ENCODE assay signal across 1 cellular context in the genomic region with DNA sequence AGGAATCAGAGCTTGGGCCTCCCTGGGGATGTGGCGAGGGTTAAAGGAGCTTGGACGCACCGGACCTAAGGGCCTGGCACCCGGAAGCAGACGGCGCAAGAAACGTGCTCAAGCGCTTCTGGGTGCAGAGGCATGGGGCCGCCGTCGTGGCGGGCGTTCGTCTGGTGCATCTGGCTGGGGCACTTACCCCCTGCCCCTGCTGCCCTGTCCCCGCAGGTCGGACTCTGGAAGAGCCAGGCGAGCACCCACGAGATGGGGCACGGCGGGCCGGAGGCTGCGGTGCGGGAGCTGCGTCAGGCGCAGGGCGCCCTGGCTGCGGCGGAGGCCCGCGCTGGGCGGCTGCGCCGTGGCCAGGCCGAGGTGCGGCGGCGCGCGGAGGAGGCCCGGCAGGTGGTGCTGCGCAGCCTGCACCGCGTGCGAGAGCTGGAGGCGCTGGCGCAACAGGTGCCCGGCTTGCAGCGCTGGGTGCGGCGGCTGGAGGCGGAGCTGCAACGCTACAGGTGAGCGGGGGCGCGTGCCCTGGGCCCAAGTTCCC.
TF ChIP-seq lines count a peak whose summit lies in the region.

No MANE protein-coding gene starts in this region.

TF ChIP-seq in HepG2, 621 proteins besides CTCF, POLR2A, EP300 and RAD21 (continued from another document and continues in another):
- TF ChIP-seq, protein P1, sequence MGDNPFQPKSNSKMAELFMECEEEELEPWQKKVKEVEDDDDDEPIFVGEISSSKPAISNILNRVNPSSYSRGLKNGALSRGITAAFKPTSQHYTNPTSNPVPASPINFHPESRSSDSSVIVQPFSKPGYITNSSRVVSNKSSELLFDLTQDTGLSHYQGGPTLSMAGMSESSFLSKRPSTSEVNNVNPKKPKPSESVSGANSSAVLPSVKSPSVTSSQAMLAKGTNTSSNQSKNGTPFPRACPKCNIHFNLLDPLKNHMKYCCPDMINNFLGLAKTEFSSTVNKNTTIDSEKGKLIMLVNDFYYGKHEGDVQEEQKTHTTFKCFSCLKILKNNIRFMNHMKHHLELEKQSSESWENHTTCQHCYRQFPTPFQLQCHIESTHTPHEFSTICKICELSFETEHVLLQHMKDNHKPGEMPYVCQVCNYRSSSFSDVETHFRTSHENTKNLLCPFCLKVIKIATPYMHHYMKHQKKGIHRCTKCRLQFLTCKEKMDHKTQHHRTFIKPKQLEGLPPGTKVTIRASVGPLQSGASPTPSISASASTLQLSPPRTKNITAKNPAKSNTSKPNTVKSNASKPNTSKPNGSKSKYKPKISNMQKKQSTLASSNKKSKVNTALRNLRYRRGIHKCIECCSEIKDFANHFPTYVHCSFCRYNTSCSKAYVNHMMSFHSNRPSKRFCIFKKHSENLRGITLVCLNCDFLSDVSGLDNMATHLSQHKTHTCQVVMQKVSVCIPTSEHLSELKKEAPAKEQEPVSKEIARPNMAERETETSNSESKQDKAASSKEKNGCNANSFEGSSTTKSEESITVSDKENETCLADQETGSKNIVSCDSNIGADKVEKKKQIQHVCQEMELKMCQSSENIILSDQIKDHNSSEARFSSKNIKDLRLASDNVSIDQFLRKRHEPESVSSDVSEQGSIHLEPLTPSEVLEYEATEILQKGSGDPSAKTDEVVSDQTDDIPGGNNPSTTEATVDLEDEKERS (CRISPR knock-in tag; IDR thresholded peaks at IDR 0.05) = no peak
- TF ChIP-seq, protein P2, sequence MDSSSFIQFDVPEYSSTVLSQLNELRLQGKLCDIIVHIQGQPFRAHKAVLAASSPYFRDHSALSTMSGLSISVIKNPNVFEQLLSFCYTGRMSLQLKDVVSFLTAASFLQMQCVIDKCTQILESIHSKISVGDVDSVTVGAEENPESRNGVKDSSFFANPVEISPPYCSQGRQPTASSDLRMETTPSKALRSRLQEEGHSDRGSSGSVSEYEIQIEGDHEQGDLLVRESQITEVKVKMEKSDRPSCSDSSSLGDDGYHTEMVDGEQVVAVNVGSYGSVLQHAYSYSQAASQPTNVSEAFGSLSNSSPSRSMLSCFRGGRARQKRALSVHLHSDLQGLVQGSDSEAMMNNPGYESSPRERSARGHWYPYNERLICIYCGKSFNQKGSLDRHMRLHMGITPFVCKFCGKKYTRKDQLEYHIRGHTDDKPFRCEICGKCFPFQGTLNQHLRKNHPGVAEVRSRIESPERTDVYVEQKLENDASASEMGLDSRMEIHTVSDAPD (CRISPR knock-in tag; IDR thresholded peaks at IDR 0.05) = no peak
- no peak for TF ChIP-seq MBD4 (IDR thresholded peaks at IDR 0.05; ENCODE audit: borderline replicate concordance, low read length)
- no peak for TF ChIP-seq MATR3 (CRISPR knock-in tag; IDR thresholded peaks at IDR 0.05)
- no peak for TF ChIP-seq SOX5 (CRISPR knock-in tag; IDR thresholded peaks at IDR 0.05; ENCODE audit: borderline replicate concordance)
- TF ChIP-seq NR2C2 (CRISPR knock-in tag; IDR thresholded peaks at IDR 0.05; ENCODE audit: borderline replicate concordance) = peak; percentile 28; the same call in 1 of the 2 replicates
- no peak for TF ChIP-seq NCOR1 (IDR thresholded peaks at IDR 0.05; ENCODE audit: borderline replicate concordance, low read length)
- no peak for TF ChIP-seq NR2F2 (IDR thresholded peaks at IDR 0.05; ENCODE audit: borderline replicate concordance, low read depth)
- no peak for TF ChIP-seq HNF4A (CRISPR knock-in tag; IDR thresholded peaks at IDR 0.05)
- TF ChIP-seq ZNF607 (CRISPR knock-in tag; IDR thresholded peaks at IDR 0.05; ENCODE audit: borderline replicate concordance) = no peak
- TF ChIP-seq ZNF180 (CRISPR knock-in tag; IDR thresholded peaks at IDR 0.05; ENCODE audit: borderline replicate concordance, low read depth) = no peak
- TF ChIP-seq NFE2L1 (CRISPR knock-in tag; IDR thresholded peaks at IDR 0.05; ENCODE audit: borderline replicate concordance) = no peak
- TF ChIP-seq, protein P3, sequence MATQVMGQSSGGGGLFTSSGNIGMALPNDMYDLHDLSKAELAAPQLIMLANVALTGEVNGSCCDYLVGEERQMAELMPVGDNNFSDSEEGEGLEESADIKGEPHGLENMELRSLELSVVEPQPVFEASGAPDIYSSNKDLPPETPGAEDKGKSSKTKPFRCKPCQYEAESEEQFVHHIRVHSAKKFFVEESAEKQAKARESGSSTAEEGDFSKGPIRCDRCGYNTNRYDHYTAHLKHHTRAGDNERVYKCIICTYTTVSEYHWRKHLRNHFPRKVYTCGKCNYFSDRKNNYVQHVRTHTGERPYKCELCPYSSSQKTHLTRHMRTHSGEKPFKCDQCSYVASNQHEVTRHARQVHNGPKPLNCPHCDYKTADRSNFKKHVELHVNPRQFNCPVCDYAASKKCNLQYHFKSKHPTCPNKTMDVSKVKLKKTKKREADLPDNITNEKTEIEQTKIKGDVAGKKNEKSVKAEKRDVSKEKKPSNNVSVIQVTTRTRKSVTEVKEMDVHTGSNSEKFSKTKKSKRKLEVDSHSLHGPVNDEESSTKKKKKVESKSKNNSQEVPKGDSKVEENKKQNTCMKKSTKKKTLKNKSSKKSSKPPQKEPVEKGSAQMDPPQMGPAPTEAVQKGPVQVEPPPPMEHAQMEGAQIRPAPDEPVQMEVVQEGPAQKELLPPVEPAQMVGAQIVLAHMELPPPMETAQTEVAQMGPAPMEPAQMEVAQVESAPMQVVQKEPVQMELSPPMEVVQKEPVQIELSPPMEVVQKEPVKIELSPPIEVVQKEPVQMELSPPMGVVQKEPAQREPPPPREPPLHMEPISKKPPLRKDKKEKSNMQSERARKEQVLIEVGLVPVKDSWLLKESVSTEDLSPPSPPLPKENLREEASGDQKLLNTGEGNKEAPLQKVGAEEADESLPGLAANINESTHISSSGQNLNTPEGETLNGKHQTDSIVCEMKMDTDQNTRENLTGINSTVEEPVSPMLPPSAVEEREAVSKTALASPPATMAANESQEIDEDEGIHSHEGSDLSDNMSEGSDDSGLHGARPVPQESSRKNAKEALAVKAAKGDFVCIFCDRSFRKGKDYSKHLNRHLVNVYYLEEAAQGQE (IDR thresholded peaks at IDR 0.05; ENCODE audit: borderline replicate concordance in 1 of 2, low read depth in 1 of 2, low read length in 2 of 2) = no peak
- TF ChIP-seq, protein P4, sequence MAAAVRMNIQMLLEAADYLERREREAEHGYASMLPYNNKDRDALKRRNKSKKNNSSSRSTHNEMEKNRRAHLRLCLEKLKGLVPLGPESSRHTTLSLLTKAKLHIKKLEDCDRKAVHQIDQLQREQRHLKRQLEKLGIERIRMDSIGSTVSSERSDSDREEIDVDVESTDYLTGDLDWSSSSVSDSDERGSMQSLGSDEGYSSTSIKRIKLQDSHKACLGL (CRISPR knock-in tag; IDR thresholded peaks at IDR 0.05) = no peak
- TF ChIP-seq, protein P5, sequence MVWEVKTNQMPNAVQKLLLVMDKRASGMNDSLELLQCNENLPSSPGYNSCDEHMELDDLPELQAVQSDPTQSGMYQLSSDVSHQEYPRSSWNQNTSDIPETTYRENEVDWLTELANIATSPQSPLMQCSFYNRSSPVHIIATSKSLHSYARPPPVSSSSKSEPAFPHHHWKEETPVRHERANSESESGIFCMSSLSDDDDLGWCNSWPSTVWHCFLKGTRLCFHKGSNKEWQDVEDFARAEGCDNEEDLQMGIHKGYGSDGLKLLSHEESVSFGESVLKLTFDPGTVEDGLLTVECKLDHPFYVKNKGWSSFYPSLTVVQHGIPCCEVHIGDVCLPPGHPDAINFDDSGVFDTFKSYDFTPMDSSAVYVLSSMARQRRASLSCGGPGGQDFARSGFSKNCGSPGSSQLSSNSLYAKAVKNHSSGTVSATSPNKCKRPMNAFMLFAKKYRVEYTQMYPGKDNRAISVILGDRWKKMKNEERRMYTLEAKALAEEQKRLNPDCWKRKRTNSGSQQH (CRISPR knock-in tag; IDR thresholded peaks at IDR 0.05; ENCODE audit: low read depth) = no peak
- TF ChIP-seq, protein P6, sequence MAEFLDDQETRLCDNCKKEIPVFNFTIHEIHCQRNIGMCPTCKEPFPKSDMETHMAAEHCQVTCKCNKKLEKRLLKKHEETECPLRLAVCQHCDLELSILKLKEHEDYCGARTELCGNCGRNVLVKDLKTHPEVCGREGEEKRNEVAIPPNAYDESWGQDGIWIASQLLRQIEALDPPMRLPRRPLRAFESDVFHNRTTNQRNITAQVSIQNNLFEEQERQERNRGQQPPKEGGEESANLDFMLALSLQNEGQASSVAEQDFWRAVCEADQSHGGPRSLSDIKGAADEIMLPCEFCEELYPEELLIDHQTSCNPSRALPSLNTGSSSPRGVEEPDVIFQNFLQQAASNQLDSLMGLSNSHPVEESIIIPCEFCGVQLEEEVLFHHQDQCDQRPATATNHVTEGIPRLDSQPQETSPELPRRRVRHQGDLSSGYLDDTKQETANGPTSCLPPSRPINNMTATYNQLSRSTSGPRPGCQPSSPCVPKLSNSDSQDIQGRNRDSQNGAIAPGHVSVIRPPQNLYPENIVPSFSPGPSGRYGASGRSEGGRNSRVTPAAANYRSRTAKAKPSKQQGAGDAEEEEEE (CRISPR knock-in tag; IDR thresholded peaks at IDR 0.05; ENCODE audit: borderline replicate concordance) = no peak
- no peak for TF ChIP-seq ZNF292 (CRISPR knock-in tag; IDR thresholded peaks at IDR 0.05; ENCODE audit: borderline replicate concordance, low read depth)
- TF ChIP-seq AHR (CRISPR knock-in tag; IDR thresholded peaks at IDR 0.05) = peak; percentile 48; the same call in 1 of the 2 replicates
- TF ChIP-seq, protein P7, sequence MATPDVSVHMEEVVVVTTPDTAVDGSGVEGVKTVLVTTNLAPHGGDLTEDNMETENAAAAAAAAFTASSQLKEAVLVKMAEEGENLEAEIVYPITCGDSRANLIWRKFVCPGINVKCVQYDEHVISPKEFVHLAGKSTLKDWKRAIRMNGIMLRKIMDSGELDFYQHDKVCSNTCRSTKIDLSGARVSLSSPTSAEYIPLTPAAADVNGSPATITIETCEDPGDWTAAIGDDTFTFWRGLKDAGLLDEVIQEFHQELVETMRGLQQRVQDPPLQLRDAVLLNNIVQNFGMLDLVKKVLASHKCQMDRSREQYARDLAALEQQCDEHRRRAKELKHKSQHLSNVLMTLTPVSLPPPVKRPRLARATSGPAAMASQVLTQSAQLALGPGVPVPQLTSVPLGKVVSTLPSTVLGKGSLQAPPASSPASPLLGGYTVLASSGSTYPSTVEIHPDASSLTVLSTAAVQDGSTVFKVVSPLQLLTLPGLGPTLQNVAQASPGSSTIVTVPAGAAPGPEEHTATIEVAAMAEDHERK (CRISPR knock-in tag; IDR thresholded peaks at IDR 0.05; ENCODE audit: low read depth) = no peak
- TF ChIP-seq ZNF652 (CRISPR knock-in tag; IDR thresholded peaks at IDR 0.05; ENCODE audit: borderline replicate concordance, low read depth) = no peak
- no peak for TF ChIP-seq ZBTB1 (CRISPR knock-in tag; IDR thresholded peaks at IDR 0.05; ENCODE audit: borderline replicate concordance)
- TF ChIP-seq, protein P8, sequence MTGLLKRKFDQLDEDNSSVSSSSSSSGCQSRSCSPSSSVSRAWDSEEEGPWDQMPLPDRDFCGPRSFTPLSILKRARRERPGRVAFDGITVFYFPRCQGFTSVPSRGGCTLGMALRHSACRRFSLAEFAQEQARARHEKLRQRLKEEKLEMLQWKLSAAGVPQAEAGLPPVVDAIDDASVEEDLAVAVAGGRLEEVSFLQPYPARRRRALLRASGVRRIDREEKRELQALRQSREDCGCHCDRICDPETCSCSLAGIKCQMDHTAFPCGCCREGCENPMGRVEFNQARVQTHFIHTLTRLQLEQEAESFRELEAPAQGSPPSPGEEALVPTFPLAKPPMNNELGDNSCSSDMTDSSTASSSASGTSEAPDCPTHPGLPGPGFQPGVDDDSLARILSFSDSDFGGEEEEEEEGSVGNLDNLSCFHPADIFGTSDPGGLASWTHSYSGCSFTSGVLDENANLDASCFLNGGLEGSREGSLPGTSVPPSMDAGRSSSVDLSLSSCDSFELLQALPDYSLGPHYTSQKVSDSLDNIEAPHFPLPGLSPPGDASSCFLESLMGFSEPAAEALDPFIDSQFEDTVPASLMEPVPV (CRISPR knock-in tag; IDR thresholded peaks at IDR 0.05) = no peak
- no peak for TF ChIP-seq ZNF350 (CRISPR knock-in tag; IDR thresholded peaks at IDR 0.05; ENCODE audit: borderline replicate concordance, low read depth)
- TF ChIP-seq ZNF34 (CRISPR knock-in tag; IDR thresholded peaks at IDR 0.05; ENCODE audit: borderline replicate concordance) = 0 out of 2 replicates have a peak, but pooled peaks have one; percentile 65
- TF ChIP-seq, protein P9, sequence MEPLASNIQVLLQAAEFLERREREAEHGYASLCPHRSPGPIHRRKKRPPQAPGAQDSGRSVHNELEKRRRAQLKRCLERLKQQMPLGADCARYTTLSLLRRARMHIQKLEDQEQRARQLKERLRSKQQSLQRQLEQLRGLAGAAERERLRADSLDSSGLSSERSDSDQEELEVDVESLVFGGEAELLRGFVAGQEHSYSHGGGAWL (CRISPR knock-in tag; IDR thresholded peaks at IDR 0.05) = peak; percentile 49; the same call in 1 of the 2 replicates
- no peak for TF ChIP-seq EEA1 (CRISPR knock-in tag; IDR thresholded peaks at IDR 0.05; ENCODE audit: borderline replicate concordance)
- TF ChIP-seq, protein P10, sequence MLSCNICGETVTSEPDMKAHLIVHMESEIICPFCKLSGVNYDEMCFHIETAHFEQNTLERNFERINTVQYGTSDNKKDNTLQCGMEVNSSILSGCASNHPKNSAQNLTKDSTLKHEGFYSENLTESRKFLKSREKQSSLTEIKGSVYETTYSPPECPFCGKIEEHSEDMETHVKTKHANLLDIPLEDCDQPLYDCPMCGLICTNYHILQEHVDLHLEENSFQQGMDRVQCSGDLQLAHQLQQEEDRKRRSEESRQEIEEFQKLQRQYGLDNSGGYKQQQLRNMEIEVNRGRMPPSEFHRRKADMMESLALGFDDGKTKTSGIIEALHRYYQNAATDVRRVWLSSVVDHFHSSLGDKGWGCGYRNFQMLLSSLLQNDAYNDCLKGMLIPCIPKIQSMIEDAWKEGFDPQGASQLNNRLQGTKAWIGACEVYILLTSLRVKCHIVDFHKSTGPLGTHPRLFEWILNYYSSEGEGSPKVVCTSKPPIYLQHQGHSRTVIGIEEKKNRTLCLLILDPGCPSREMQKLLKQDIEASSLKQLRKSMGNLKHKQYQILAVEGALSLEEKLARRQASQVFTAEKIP (CRISPR knock-in tag; IDR thresholded peaks at IDR 0.05; ENCODE audit: borderline replicate concordance) = no peak
- TF ChIP-seq, protein P11, sequence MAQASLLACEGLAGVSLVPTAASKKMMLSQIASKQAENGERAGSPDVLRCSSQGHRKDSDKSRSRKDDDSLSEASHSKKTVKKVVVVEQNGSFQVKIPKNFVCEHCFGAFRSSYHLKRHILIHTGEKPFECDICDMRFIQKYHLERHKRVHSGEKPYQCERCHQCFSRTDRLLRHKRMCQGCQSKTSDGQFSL (CRISPR knock-in tag; IDR thresholded peaks at IDR 0.05) = no peak
- TF ChIP-seq NFKBIZ (CRISPR knock-in tag; IDR thresholded peaks at IDR 0.05) = no peak
- peak; percentile 79 for TF ChIP-seq CEBPG (CRISPR knock-in tag; IDR thresholded peaks at IDR 0.05)
- no peak for TF ChIP-seq ZSCAN9 (CRISPR knock-in tag; IDR thresholded peaks at IDR 0.05; ENCODE audit: borderline replicate concordance)
- TF ChIP-seq ZNF256 (CRISPR knock-in tag; conservative IDR thresholded peaks at IDR 0.05) = no peak
- peak; percentile 43; the same call in 1 of the 2 replicates for TF ChIP-seq SPEN (CRISPR knock-in tag; IDR thresholded peaks at IDR 0.05; ENCODE audit: low read depth)
- TF ChIP-seq, protein P12, sequence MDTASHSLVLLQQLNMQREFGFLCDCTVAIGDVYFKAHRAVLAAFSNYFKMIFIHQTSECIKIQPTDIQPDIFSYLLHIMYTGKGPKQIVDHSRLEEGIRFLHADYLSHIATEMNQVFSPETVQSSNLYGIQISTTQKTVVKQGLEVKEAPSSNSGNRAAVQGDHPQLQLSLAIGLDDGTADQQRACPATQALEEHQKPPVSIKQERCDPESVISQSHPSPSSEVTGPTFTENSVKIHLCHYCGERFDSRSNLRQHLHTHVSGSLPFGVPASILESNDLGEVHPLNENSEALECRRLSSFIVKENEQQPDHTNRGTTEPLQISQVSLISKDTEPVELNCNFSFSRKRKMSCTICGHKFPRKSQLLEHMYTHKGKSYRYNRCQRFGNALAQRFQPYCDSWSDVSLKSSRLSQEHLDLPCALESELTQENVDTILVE (CRISPR knock-in tag; IDR thresholded peaks at IDR 0.05) = no peak
